Comparison of ENCODE assay signal across 28 cellular contexts in the genomic region with DNA sequence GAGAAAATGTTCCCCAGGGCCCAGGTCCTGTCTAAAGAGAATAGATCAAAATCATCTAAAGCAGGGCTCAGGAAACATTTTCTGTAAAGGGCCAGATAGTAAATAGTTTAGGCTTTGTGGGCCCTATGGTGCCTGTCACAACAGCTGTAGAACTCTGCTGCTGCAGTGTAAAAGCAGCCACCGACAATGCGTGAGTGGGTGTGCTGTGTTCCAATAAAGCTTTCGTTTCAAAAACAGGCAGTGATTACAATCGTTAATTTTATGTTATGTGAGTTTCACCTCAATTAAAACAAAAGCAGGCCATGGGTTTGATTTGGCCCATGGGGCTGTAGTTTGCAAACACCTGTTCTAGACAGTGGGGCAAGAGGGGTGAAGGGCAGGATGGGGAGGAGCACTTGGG.
"Had no signal": no experiment of that assay in that cellular context is flagged by ENCODE, and none has a peak within 500 bp of the region (broad histone marks: within the 10 kb centered on the region; RNA-seq: fewer than 3 reads in every experiment).

No MANE protein-coding gene starts in this region.

- H3K36me3 ChIP-seq: WERI-Rb-1 had no signal

- H3K4me2 ChIP-seq: KMS-11 had no signal

- H3K4me3 Mint-ChIP-seq: activated CD4-positive, alpha-beta memory T cell treated with anti-CD3 and anti-CD28 coated beads, Interleukin-2, amount 10 ng/mL, durations not matched to agents 7 days and 5 days; activated naive CD4-positive, alpha-beta T cell treated with anti-CD3 and anti-CD28 coated beads, Interleukin-2, amount 10 ng/mL, durations not matched to agents 7 days and 5 days; activated naive CD8-positive, alpha-beta T cell; activated naive CD8-positive, alpha-beta T cell treated with anti-CD3 and anti-CD28 coated beads, Interleukin-2, amount 50 U/mL, for 24 hours had no signal

- DNase-seq: activated CD4-positive, alpha-beta memory T cell treated with anti-CD3 and anti-CD28 coated beads, Interleukin-2, amount 10 ng/mL, durations not matched to agents 7 days and 5 days; activated CD4-positive, alpha-beta T cell treated with anti-CD3 and anti-CD28 coated beads for 1 hour; activated CD4-positive, alpha-beta T cell treated with anti-CD3 and anti-CD28 coated beads for 48 hours; activated CD4-positive, CD25-positive, alpha-beta regulatory T cell; activated effector memory CD4-positive, alpha-beta T cell treated with Interleukin-2 at 50 U/mL for 16 hours; activated naive CD4-positive, alpha-beta T cell treated with anti-CD3 and anti-CD28 coated beads, Interleukin-2, amount 10 ng/mL, durations not matched to agents 7 days and 5 days; activated naive CD8-positive, alpha-beta T cell treated with anti-CD3 and anti-CD28 coated beads, Interleukin-2, amount 50 U/mL, for 24 hours; activated T-cell treated with anti-CD3 and anti-CD28 coated beads, Interleukin-2, amount 50 U/mL, for 48 hours; anterior cingulate cortex; caudate nucleus; cerebellar nuclear complex; MM.1S; MV-4-11; NCI-H1092; NCI-H1436 treated with DMSO at 0.1 percent for 48 hours; NCI-H1694 treated with DMSO at 0.1 percent for 48 hours; NCI-H2029; NCI-H510A; NCI-H526; NCI-H748 treated with DMSO at 0.1 percent for 48 hours; NK-92 treated with Interleukin-12 subunit alpha and Interleukin-12 subunit beta, amount 100 ng/mL, for 24 hours; PC-3; Right ventricle myocardium superior; SW 1271; T1000; WERI-Rb-1 had no signal

- H3K27me3 Mint-ChIP-seq: activated naive CD8-positive, alpha-beta T cell had no signal

- H3K9me3 Mint-ChIP-seq: activated naive CD4-positive, alpha-beta T cell treated with anti-CD3 and anti-CD28 coated beads, Interleukin-2, amount 10 ng/mL, durations not matched to agents 7 days and 5 days; activated naive CD8-positive, alpha-beta T cell treated with anti-CD3 and anti-CD28 coated beads, Interleukin-2, amount 50 U/mL, for 24 hours had no signal

- H3K27ac Mint-ChIP-seq: activated CD4-positive, alpha-beta memory T cell treated with anti-CD3 and anti-CD28 coated beads, Interleukin-2, amount 10 ng/mL, durations not matched to agents 7 days and 5 days; activated naive CD4-positive, alpha-beta T cell treated with anti-CD3 and anti-CD28 coated beads, Interleukin-2, amount 10 ng/mL, durations not matched to agents 7 days and 5 days; activated naive CD8-positive, alpha-beta T cell; activated naive CD8-positive, alpha-beta T cell treated with anti-CD3 and anti-CD28 coated beads, Interleukin-2, amount 50 U/mL, for 24 hours had no signal

- H3K27ac ChIP-seq: KMS-11, WERI-Rb-1 had no signal

- ATAC-seq: activated naive CD8-positive, alpha-beta T cell treated with anti-CD3 and anti-CD28 coated beads, Interleukin-2, amount 50 U/mL, for 24 hours; PC-3 had no signal

- H3K9ac ChIP-seq: KMS-11 had no signal

- H3K36me3 Mint-ChIP-seq: activated naive CD4-positive, alpha-beta T cell treated with anti-CD3 and anti-CD28 coated beads, Interleukin-2, amount 10 ng/mL, durations not matched to agents 7 days and 5 days; activated naive CD8-positive, alpha-beta T cell had no signal
